ENCODE assay signal across 24 cellular contexts in the genomic region with DNA sequence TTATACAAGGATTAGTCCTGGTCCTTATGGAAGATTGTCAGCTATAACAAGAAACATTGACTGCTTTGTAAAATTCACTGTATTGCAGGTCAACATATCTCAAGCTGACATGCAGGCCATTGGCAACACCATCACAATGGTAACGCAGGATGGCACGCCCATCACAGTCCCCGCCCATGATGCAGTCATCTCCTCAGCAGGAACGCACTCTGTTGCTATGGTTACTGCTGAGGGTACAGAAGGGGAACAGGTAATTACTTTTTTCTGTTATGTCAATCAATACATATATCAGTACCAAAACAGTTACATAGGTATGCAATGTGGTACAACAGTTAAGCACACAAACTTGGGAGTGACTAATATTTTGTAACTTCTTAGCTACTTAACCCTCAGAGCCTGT. TPM values are rescaled to one million over a fixed set of nuclear protein-coding genes. Genes with fewer than 3 reads are reported as not detected.
A peak's percentile ranks its signal among the peaks of the same experiment; 100 is the strongest.
DNase-seq lines count a peak whose midpoint lies in the region; ATAC-seq, FAIRE-seq and TF ChIP-seq lines count a peak whose summit lies in the region.
"Had no signal": no experiment of that assay in that cellular context is flagged by ENCODE, and none has a peak within 500 bp of the region (broad histone marks: within the 10 kb centered on the region; RNA-seq: fewer than 3 reads in every experiment).

No MANE protein-coding gene starts in this region.

- 100% methylated on average over 4 of the region's 4 CpGs for WGBS in HepG2 (ENCODE audit: low lambda C conversion rate)
- 95% methylated on average over 4 of the region's 4 CpGs for WGBS in right lobe of liver (ENCODE audit: insufficient coverage, low coverage, low lambda C conversion rate, missing lambda C conversion rate)

- H3K9me3 ChIP-seq in HepG2 (ENCODE audit: low read length) (no peaks in the 10 kb centered on the region), right lobe of liver (no peaks in the 10 kb centered on the region), WERI-Rb-1 (ENCODE audit: severe bottlenecking) (no peaks in the 10 kb centered on the region), tibial artery (no peaks in the 10 kb centered on the region)
- H3K9me3 ChIP-seq: ascending aorta, esophagus muscularis mucosa, testis had no signal

- intact Hi-C loops in HepG2 (cut with micrococcal nuclease; ENCODE audit: unreplicated experiment) (loop anchor here (10.0 kb wide), 1 partner anchor 341 kb away; no protein-coding TSS in a partner anchor), right lobe of liver (cut with DNase I) (no loop called here), tibial artery (cut with DNase I; ENCODE audit: low total_unique reads) (no loop called here)

- H3K4me1 ChIP-seq in HepG2 (ENCODE audit: insufficient read depth, low read length) (peaks cover 38% of the 10 kb centered on the region), right lobe of liver (no peaks in the 10 kb centered on the region), tibial artery (peaks cover 0 to 15% (median 4%) of the 10 kb centered on the region in 4 donors)
- H3K4me1 ChIP-seq: ascending aorta, esophagus muscularis mucosa, testis had no signal

- TF ChIP-seq RAD21 in HepG2 (CRISPR knock-in tag; IDR thresholded peaks at IDR 0.05), result no peak

- H3K27ac ChIP-seq in HepG2 (ENCODE audit: extremely low read length, insufficient read depth, low read length) (no peak overlapping the region), right lobe of liver (no peak overlapping the region), WERI-Rb-1 (no peak overlapping the region), tibial artery (no peak overlapping the region)
- H3K27ac ChIP-seq: ascending aorta, esophagus muscularis mucosa, testis had no signal

- DNase-seq in HepG2 (ENCODE audit: low spot score) (no peak), right lobe of liver (no peak), NCI-H146 treated with DMSO at 0.1 percent for 48 hours (lab: John Stamatoyannopoulos, UW; ENCODE audit: unreplicated experiment) (peak; percentile 70), erythroblast (lab: John Stamatoyannopoulos, UW) (peak; percentile 43 to 52), GM12892 (ENCODE audit: insufficient read length) (no peak), WERI-Rb-1 (no peak), tibial artery (no peak)
- DNase-seq: activated CD4-positive, alpha-beta T cell treated with anti-CD3 and anti-CD28 coated beads, Interleukin-2, amount 50 U/mL, for 48 hours; activated naive CD4-positive, alpha-beta T cell treated with anti-CD3 and anti-CD28 coated beads, Interleukin-2, amount 10 ng/mL, durations not matched to agents 7 days and 5 days; activated T-cell treated with anti-CD3 and anti-CD28 coated beads, Interleukin-2, amount 50 U/mL, for 24 hours; CD8-positive, alpha-beta T cell; effector CD4-positive, alpha-beta T cell; HCEC 1CT; KG1; MV-4-11; NCI-H2107; NCI-H774; OCI-M1; retina; SHP77; testis had no signal

- no TSS peak for BruUV-seq in HepG2 (replicated peaks; lab: Mats Ljungman, UMichigan)

- no peak overlapping the region for H2AFZ ChIP-seq in HepG2 (ENCODE audit: low read length)

- FAIRE-seq in HepG2 (lab: Jason Lieb, UNC) (no peak), GM12892 (lab: Jason Lieb, UNC) (no peak)

- H3K4me3 ChIP-seq in HepG2 (replicated peaks in 1 of 3; ENCODE audit: insufficient read depth in 1 of 3, low read depth in 2 of 3, low read length in 3 of 3) (no peak overlapping the region), right lobe of liver (no peak overlapping the region), WERI-Rb-1 (ENCODE audit: low read depth, low read length) (no peak overlapping the region), tibial artery (no peak overlapping the region)
- H3K4me3 ChIP-seq: ascending aorta, esophagus muscularis mucosa, testis had no signal

- no peaks in the 10 kb centered on the region for H3K79me2 ChIP-seq in HepG2 (ENCODE audit: insufficient read depth, low read length)

- no peak for TF ChIP-seq CTCF in HepG2 (CRISPR knock-in tag; IDR thresholded peaks at IDR 0.05)
- no peak for TF ChIP-seq CTCF in right lobe of liver (IDR thresholded peaks at IDR 0.05)
- no peak for TF ChIP-seq CTCF in WERI-Rb-1 (IDR thresholded peaks at IDR 0.05; ENCODE audit: low read depth, low read length)
- no peak for TF ChIP-seq CTCF in tibial artery (IDR thresholded peaks at IDR 0.05)

- no peak; the same call in 2 of the 3 replicates for ATAC-seq in HepG2
- ATAC-seq in right lobe of liver, result no peak
- ATAC-seq in GM21786 (IDR thresholded peaks at IDR 0.05; ENCODE audit: unreplicated experiment), result no peak
- ATAC-seq: CD8-positive, alpha-beta T cell had no signal

- H3K36me3 ChIP-seq in HepG2 (replicated peaks in 1 of 2; ENCODE audit: control insufficient read depth in 1 of 2, insufficient read depth in 2 of 2, low read length in 2 of 2) (peaks cover 3 to 34% of the 10 kb centered on the region in 2 experiments; a peak in 4 of 5 replicates), right lobe of liver (peaks cover 0 to 28% (median 11%) of the 10 kb centered on the region in 4 donors), WERI-Rb-1 (peaks cover 39% of the 10 kb centered on the region), tibial artery (peaks cover 36 to 68% (median 51%) of the 10 kb centered on the region in 3 donors)

- H3K4me2 ChIP-seq in HepG2 (ENCODE audit: low read depth, low read length), result no peak overlapping the region

- no peaks in the 10 kb centered on the region for H4K20me1 ChIP-seq in HepG2 (ENCODE audit: insufficient read depth, low read length)

- H3K27me3 ChIP-seq in HepG2 (ENCODE audit: control insufficient read depth in 1 of 2, insufficient read depth in 2 of 2, low read length in 2 of 2) (no peaks in the 10 kb centered on the region), right lobe of liver (no peaks in the 10 kb centered on the region), WERI-Rb-1 (ENCODE audit: insufficient read depth, low read depth, severe bottlenecking) (no peaks in the 10 kb centered on the region), tibial artery (no peaks in the 10 kb centered on the region)
- H3K27me3 ChIP-seq: ascending aorta, esophagus muscularis mucosa, testis had no signal

- no peak overlapping the region for H3K9ac ChIP-seq in HepG2 (ENCODE audit: insufficient read depth, low read depth, low read length)

- CTCF ChIA-PET in HepG2 (lab: Yijun Ruan, JAX; ENCODE audit: low intra/inter-chr PET ratio, low total read pairs), result no interaction called here

- POLR2A ChIA-PET in HepG2 (lab: Yijun Ruan, JAX), result no interaction called here

- in situ Hi-C loops in HepG2 (cut with HindIII; ENCODE audit: extremely low pct_ligation_motif_present, low pct_unique_long_range_greater_than_20kb), result no loop called here

- TF ChIP-seq POLR2A in HepG2 (IDR thresholded peaks at IDR 0.05; ENCODE audit: insufficient read depth in 1 of 2, low read depth in 2 of 2, low read length in 2 of 2), result no peak
- TF ChIP-seq POLR2A in right lobe of liver (IDR thresholded peaks at IDR 0.05), result no peak
- no peak for TF ChIP-seq POLR2A in erythroblast (IDR thresholded peaks at IDR 0.05; ENCODE audit: low read length)
- TF ChIP-seq POLR2A in GM12892 (IDR thresholded peaks at IDR 0.05; ENCODE audit: low read depth, low read length), result no peak

- TF ChIP-seq EP300 in HepG2 (IDR thresholded peaks at IDR 0.05; ENCODE audit: low read depth in 2 of 2, low read length in 2 of 2), result no peak
- TF ChIP-seq EP300 in HepG2 (CRISPR knock-in tag; IDR thresholded peaks at IDR 0.05; ENCODE audit: borderline replicate concordance), result no peak

RNA-seq across cellular contexts. Expression of a gene that starts 55.3 kb away (rescaled TPM):
- 22.4 and 32.9 TPM in 2 replicates for total RNA-seq in HepG2 (2016; rRNA removed; fragmentation: Illumina TruSeq; extraction: Trizol)
- total RNA-seq in HepG2 (2016; cell fraction: cytosol; rRNA removed; fragmentation: Illumina TruSeq; extraction: Trizol; ENCODE audit: low read depth), result 5.2 and 7.5 TPM in 2 replicates
- total RNA-seq in HepG2 (2016; cell fraction: insoluble cytoplasmic fraction; rRNA removed; fragmentation: Illumina TruSeq; extraction: Trizol), result 23.4 and 29.8 TPM in 2 replicates
- total RNA-seq in HepG2 (2016; cell fraction: membrane; rRNA removed; fragmentation: Illumina TruSeq; extraction: Trizol), result 11.5 and 14.0 TPM in 2 replicates
- 18.6 and 20.4 TPM in 2 replicates for total RNA-seq in HepG2 (2016; cell fraction: nucleus; rRNA removed; fragmentation: Illumina TruSeq; extraction: Trizol)
- polyA plus RNA-seq in HepG2 (2011; rRNA removed), result 35.6 and 35.9 TPM in 2 replicates
- polyA plus RNA-seq in HepG2 (2011; cell fraction: cytosol; rRNA removed), result 29.1 and 29.9 TPM in 2 replicates
- polyA plus RNA-seq in HepG2 (2011; cell fraction: nucleus; rRNA removed), result 18.4 and 27.0 TPM in 2 replicates
- polyA plus RNA-seq in HepG2 (2012), result 13.8 and 18.8 TPM in 2 replicates
- polyA plus RNA-seq in HepG2 (2016; cell fraction: cytosol; fragmentation: Illumina TruSeq; extraction: Trizol; ENCODE audit: low read depth), result 2.9 and 3.6 TPM in 2 replicates
- polyA plus RNA-seq in HepG2 (2016; cell fraction: insoluble cytoplasmic fraction; fragmentation: Illumina TruSeq; extraction: Trizol; ENCODE audit: low read depth), result 24.4 and 28.9 TPM in 2 replicates
- 6.5 and 7.2 TPM in 2 replicates for polyA plus RNA-seq in HepG2 (2016; cell fraction: membrane; fragmentation: Illumina TruSeq; extraction: Trizol; ENCODE audit: low read depth)
- polyA plus RNA-seq in HepG2 (2016; cell fraction: nucleus; fragmentation: Illumina TruSeq; extraction: Trizol; ENCODE audit: insufficient read depth, low read depth), result 20.4 and 26.1 TPM in 2 replicates
- 112 and 116 TPM in 2 replicates for polyA minus RNA-seq in HepG2 (2011; rRNA and poly(A)+ RNA removed; ENCODE audit: low replicate concordance)
- polyA minus RNA-seq in HepG2 (2011; cell fraction: cytosol; rRNA and poly(A)+ RNA removed), result 17.3 and 30.3 TPM in 2 replicates
- polyA minus RNA-seq in HepG2 (2011; cell fraction: nucleus; rRNA and poly(A)+ RNA removed), result 57.6 and 60.4 TPM in 2 replicates
- total RNA-seq in right lobe of liver, result 10 to 100 TPM in 2 of 6 experiments, 1 to 10 TPM in 4; 5.8 to 16.0 (median 9.5) TPM
- 21.3 TPM for polyA plus RNA-seq in GM12892 (2012; ENCODE audit: missing spikeins)

RNA-seq across cellular contexts. Expression of a gene that starts 57.4 kb away (rescaled TPM):
- total RNA-seq in HepG2 (2016; rRNA removed; fragmentation: Illumina TruSeq; extraction: Trizol), result 63.7 and 71.7 TPM in 2 replicates
- total RNA-seq in HepG2 (2016; cell fraction: cytosol; rRNA removed; fragmentation: Illumina TruSeq; extraction: Trizol; ENCODE audit: low read depth), result 5.3 and 8.1 TPM in 2 replicates
- 59.2 and 62.0 TPM in 2 replicates for total RNA-seq in HepG2 (2016; cell fraction: insoluble cytoplasmic fraction; rRNA removed; fragmentation: Illumina TruSeq; extraction: Trizol)
- total RNA-seq in HepG2 (2016; cell fraction: membrane; rRNA removed; fragmentation: Illumina TruSeq; extraction: Trizol), result 16.3 and 20.1 TPM in 2 replicates
- total RNA-seq in HepG2 (2016; cell fraction: nucleus; rRNA removed; fragmentation: Illumina TruSeq; extraction: Trizol), result 55.9 and 59.7 TPM in 2 replicates
- 24.2 and 31.4 TPM in 2 replicates for polyA plus RNA-seq in HepG2 (2011; rRNA removed)
- 9.9 and 15.9 TPM in 2 replicates for polyA plus RNA-seq in HepG2 (2011; cell fraction: cytosol; rRNA removed)
- polyA plus RNA-seq in HepG2 (2011; cell fraction: nucleus; rRNA removed), result 19.4 and 21.7 TPM in 2 replicates
- polyA plus RNA-seq in HepG2 (2012), result 34.3 and 43.6 TPM in 2 replicates
- 1.5 and 1.7 TPM in 2 replicates for polyA plus RNA-seq in HepG2 (2016; cell fraction: cytosol; fragmentation: Illumina TruSeq; extraction: Trizol; ENCODE audit: low read depth)
- polyA plus RNA-seq in HepG2 (2016; cell fraction: insoluble cytoplasmic fraction; fragmentation: Illumina TruSeq; extraction: Trizol; ENCODE audit: low read depth), result 55.1 and 60.7 TPM in 2 replicates
- polyA plus RNA-seq in HepG2 (2016; cell fraction: membrane; fragmentation: Illumina TruSeq; extraction: Trizol; ENCODE audit: low read depth), result 5.2 and 6.5 TPM in 2 replicates
- 61.4 and 70.9 TPM in 2 replicates for polyA plus RNA-seq in HepG2 (2016; cell fraction: nucleus; fragmentation: Illumina TruSeq; extraction: Trizol; ENCODE audit: insufficient read depth, low read depth)
- 13.9 and 26.9 TPM in 2 replicates for polyA minus RNA-seq in HepG2 (2011; rRNA and poly(A)+ RNA removed; ENCODE audit: low replicate concordance)
- polyA minus RNA-seq in HepG2 (2011; cell fraction: cytosol; rRNA and poly(A)+ RNA removed), result 20.9 and 21.9 TPM in 2 replicates
- polyA minus RNA-seq in HepG2 (2011; cell fraction: nucleus; rRNA and poly(A)+ RNA removed), result 77.1 and 85.4 TPM in 2 replicates
- total RNA-seq in right lobe of liver, result 10 to 100 TPM; 11.1 to 34.0 (median 19.5) TPM
- 38.4 TPM for polyA plus RNA-seq in GM12892 (2012; ENCODE audit: missing spikeins)

Comparison
In these comparisons a context has a peak if more than half of its experiments do, and no peak if none do; other contexts are left out.
1. DNase-seq: peak in NCI-H146 treated with DMSO at 0.1 percent for 48 hours (single experiment) and erythroblast (2 of 2); none in HepG2 (single experiment), right lobe of liver (0 of 3), GM12892 (single experiment), WERI-Rb-1 (single experiment) and tibial artery (0 of 2).